In the genomic region with DNA sequence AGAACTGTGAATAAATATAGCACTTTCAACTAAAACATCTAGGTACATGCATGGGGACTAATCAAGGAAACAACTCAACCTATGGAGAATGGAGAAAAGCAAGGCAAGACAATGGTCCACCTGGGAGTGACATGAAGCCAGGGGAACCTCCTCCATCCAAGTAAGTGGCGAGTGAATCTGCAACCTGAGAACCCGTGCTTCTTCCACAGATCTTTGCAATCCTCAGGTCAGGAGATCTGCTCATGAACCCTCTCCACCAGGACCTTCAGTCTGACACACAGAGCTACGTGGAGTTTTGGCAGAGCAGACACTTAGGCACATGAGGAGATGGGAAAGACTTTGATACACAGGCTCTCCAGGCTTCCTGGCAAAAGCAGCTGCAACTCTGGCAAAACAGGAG, we compare ENCODE assay signal across 26 cellular contexts. TPM values are rescaled to one million over a fixed set of nuclear protein-coding genes. Genes with fewer than 3 reads are reported as not detected.
"Had no signal": no experiment of that assay in that cellular context is flagged by ENCODE, and none has a peak within 500 bp of the region (broad histone marks: within the 10 kb centered on the region; RNA-seq: fewer than 3 reads in every experiment).

No MANE protein-coding gene starts in this region.

- DNase-seq: dermis blood vessel endothelial cell; dorsolateral prefrontal cortex; effector CD4-positive, alpha-beta T cell; effector memory CD4-positive, alpha-beta T cell; esophagus squamous epithelium; foreskin fibroblast; foreskin melanocyte; gastrocnemius medialis; heart left ventricle; hypothalamus; immature natural killer cell; islet precursor cell; kidney; kidney glomerular epithelial cell; left lung; left ventricle myocardium superior; mammary epithelial cell; mesendoderm; midbrain; naive thymus-derived CD4-positive, alpha-beta T cell had no signal

- H3K27me3 Mint-ChIP-seq: memory B cell; naive thymus-derived CD4-positive, alpha-beta T cell had no signal

- H3K4me3 ChIP-seq: coronary artery, dorsolateral prefrontal cortex, esophagus squamous epithelium, gastrocnemius medialis, heart left ventricle, hepatocyte, left lung, lung had no signal

- ATAC-seq: gastrocnemius medialis; heart left ventricle; left lung; left ventricle myocardium superior; naive thymus-derived CD4-positive, alpha-beta T cell had no signal

- H3K4me1 Mint-ChIP-seq: immature natural killer cell; naive thymus-derived CD4-positive, alpha-beta T cell had no signal

- H2AFZ ChIP-seq: hepatocyte had no signal

- H3K27ac Mint-ChIP-seq: immature natural killer cell; memory B cell; naive thymus-derived CD4-positive, alpha-beta T cell had no signal

- H3K9me3 ChIP-seq: gastrocnemius medialis, left lung had no signal

- H3K36me3 ChIP-seq: esophagus squamous epithelium, gastrocnemius medialis, heart left ventricle, left lung had no signal

- H3K27ac ChIP-seq: coronary artery, dorsolateral prefrontal cortex, esophagus squamous epithelium, gastrocnemius medialis, heart left ventricle, hepatocyte, left lung had no signal

- H3K4me2 ChIP-seq: hepatocyte had no signal

- H3K79me2 ChIP-seq: hepatocyte had no signal

- H3K4me1 ChIP-seq: esophagus squamous epithelium, gastrocnemius medialis, heart left ventricle, left lung had no signal

- H3K4me3 Mint-ChIP-seq: immature natural killer cell; memory B cell; naive thymus-derived CD4-positive, alpha-beta T cell had no signal

- H3K27me3 ChIP-seq: dorsolateral prefrontal cortex, esophagus squamous epithelium, gastrocnemius medialis, heart left ventricle, hepatocyte, left lung had no signal

RNA-seq across cellular contexts. Expression of a gene that starts 58.8 kb away (rescaled TPM):
- total RNA-seq: dermis blood vessel endothelial cell, endothelial cell of umbilical vein, epithelial cell of proximal tubule, esophagus squamous epithelium, left ventricle myocardium superior, mammary epithelial cell had no signal
- polyA plus RNA-seq: endothelial cell of umbilical vein; heart left ventricle; immature natural killer cell; mammary epithelial cell; naive thymus-derived CD4-positive, alpha-beta T cell had no signal
